In genomic region chr11:115098037-115098436, GRCh38 we compare ENCODE assay signal across 26 cellular contexts.
DNase-seq lines count a peak whose midpoint lies in the region; ATAC-seq, FAIRE-seq and TF ChIP-seq lines count a peak whose summit lies in the region.
"Had no signal": no experiment of that assay in that cellular context is flagged by ENCODE, and none has a peak within 500 bp of the region (broad histone marks: within the 10 kb centered on the region; RNA-seq: fewer than 3 reads in every experiment).

No MANE protein-coding gene starts in this region.

- H3K9me3 ChIP-seq in astrocyte (ENCODE audit: insufficient read depth, low read depth, low read length) = no peaks in the 10 kb centered on the region
- no peaks in the 10 kb centered on the region for H3K9me3 ChIP-seq in skeletal muscle tissue (ENCODE audit: control insufficient read depth in 3 of 3, low read length in 3 of 3)
- H3K9me3 ChIP-seq: SK-N-SH had no signal

- H3K27ac Mint-ChIP-seq in astrocyte (ENCODE audit: unreplicated experiment) = no peak overlapping the region
- no peak overlapping the region for H3K27ac Mint-ChIP-seq in effector memory CD8-positive, alpha-beta T cell

- no peak overlapping the region for H3K4me2 ChIP-seq in astrocyte (ENCODE audit: low read length)
- H3K4me2 ChIP-seq: SK-N-SH had no signal

- H3K4me1 ChIP-seq in astrocyte (ENCODE audit: insufficient read depth, low read length) = no peaks in the 10 kb centered on the region
- H3K4me1 ChIP-seq in skeletal muscle tissue (ENCODE audit: control insufficient read depth in 3 of 3, insufficient read depth in 3 of 3, low read length in 3 of 3) = peaks cover 6 to 15% (median 12%) of the 10 kb centered on the region in 3 donors

- H4K20me1 ChIP-seq in astrocyte (ENCODE audit: insufficient read depth, low read length) = no peaks in the 10 kb centered on the region

- H3K36me3 ChIP-seq in astrocyte (ENCODE audit: insufficient read depth, low read length) = no peaks in the 10 kb centered on the region
- H3K36me3 ChIP-seq in skeletal muscle tissue (ENCODE audit: control insufficient read depth in 3 of 3, insufficient read depth in 3 of 3, low read length in 3 of 3) = no peaks in the 10 kb centered on the region

- no peak for FAIRE-seq in astrocyte (lab: Jason Lieb, UNC)
- FAIRE-seq: GM12892, GM19239, HepG2, K562 had no signal

- H3K79me2 ChIP-seq in astrocyte (ENCODE audit: insufficient read depth, low read length) = no peaks in the 10 kb centered on the region

- no peak overlapping the region for H2AFZ ChIP-seq in astrocyte (ENCODE audit: low read depth, low read length)

- ATAC-seq in effector memory CD8-positive, alpha-beta T cell (replicated peaks) = no peak
- ATAC-seq: HepG2, K562, PC-3 had no signal

- no peaks in the 10 kb centered on the region for H3K27me3 ChIP-seq in astrocyte (ENCODE audit: insufficient read depth, low read length)
- H3K27me3 ChIP-seq in skeletal muscle tissue (ENCODE audit: control insufficient read depth in 3 of 3, insufficient read depth in 3 of 3, low read length in 3 of 3) = no peaks in the 10 kb centered on the region

- DNase-seq in NCI-H748 (lab: John Stamatoyannopoulos, UW; ENCODE audit: unreplicated experiment) (peak; percentile 11), NCI-H748 treated with DMSO at 0.1 percent for 48 hours (lab: John Stamatoyannopoulos, UW) (no peak), astrocyte (ENCODE audit: low read depth) (peak; percentile 15), iris pigment epithelial cell (ENCODE audit: low read depth) (peak; percentile 45), SW480 (ENCODE audit: low spot score) (no peak)
- no peak for DNase-seq in effector memory CD8-positive, alpha-beta T cell
- no peak for DNase-seq in activated CD4-positive, CD25-positive, alpha-beta regulatory T cell (lab: John Stamatoyannopoulos, UW)
- DNase-seq: DMS153; DND-41; MV-4-11; NCI-H1105; NCI-H1436 treated with DMSO at 0.1 percent for 48 hours; NCI-H187 treated with DMSO at 0.1 percent for 48 hours; NCI-H2107; NCI-H226; NCI-H510A; NCI-H69; NK-92 treated with Interleukin-12 subunit alpha and Interleukin-12 subunit beta, amount 100 ng/mL, for 24 hours; PC-3; SK-N-SH had no signal

- no peak overlapping the region for H3K4me3 ChIP-seq in astrocyte (ENCODE audit: insufficient read depth, low read depth, low read length)
- no peak overlapping the region for H3K4me3 ChIP-seq in skeletal muscle tissue (ENCODE audit: low read length in 3 of 3)
- H3K4me3 ChIP-seq: K562 had no signal

- H3K9me3 Mint-ChIP-seq in astrocyte (ENCODE audit: unreplicated experiment) = no peaks in the 10 kb centered on the region
- H3K9me3 Mint-ChIP-seq in effector memory CD8-positive, alpha-beta T cell = no peaks in the 10 kb centered on the region

- H3K9ac ChIP-seq in astrocyte (ENCODE audit: low read length) = no peak overlapping the region
- peak overlapping the region in 1 of 3 donors; percentile 47 for H3K9ac ChIP-seq in skeletal muscle tissue (ENCODE audit: low read depth in 1 of 3, low read length in 3 of 3)
- H3K9ac ChIP-seq: SK-N-SH had no signal

- no peaks in the 10 kb centered on the region for H3K4me1 Mint-ChIP-seq in astrocyte (ENCODE audit: low read depth, unreplicated experiment)
- no peaks in the 10 kb centered on the region for H3K4me1 Mint-ChIP-seq in effector memory CD8-positive, alpha-beta T cell (ENCODE audit: low read depth in 2 of 2)

- H3K27me3 Mint-ChIP-seq in astrocyte (ENCODE audit: low read depth, unreplicated experiment) = peaks cover 3% of the 10 kb centered on the region
- H3K27me3 Mint-ChIP-seq in effector memory CD8-positive, alpha-beta T cell = peaks cover 0 to 18% of the 10 kb centered on the region in 2 donors

- no peaks in the 10 kb centered on the region for H3K36me3 Mint-ChIP-seq in astrocyte (ENCODE audit: low read depth, unreplicated experiment)
- no peaks in the 10 kb centered on the region for H3K36me3 Mint-ChIP-seq in effector memory CD8-positive, alpha-beta T cell (ENCODE audit: insufficient read depth)

- H3K4me3 Mint-ChIP-seq in astrocyte (ENCODE audit: unreplicated experiment) = no peak overlapping the region
- no peak overlapping the region for H3K4me3 Mint-ChIP-seq in effector memory CD8-positive, alpha-beta T cell

- no peak for TF ChIP-seq CTCF in astrocyte (IDR thresholded peaks at IDR 0.05; ENCODE audit: insufficient read depth, low read depth, low read length)

- H3K27ac ChIP-seq in astrocyte (ENCODE audit: low read depth, low read length) (no peak overlapping the region), skeletal muscle tissue (ENCODE audit: low read depth, low read length) (peak overlapping the region; percentile 21)
- H3K27ac ChIP-seq: 22Rv1 had no signal

Comparison
In these comparisons a context has a peak if more than half of its experiments do, and no peak if none do; other contexts are left out.
1. DNase-seq: peak in NCI-H748 (single experiment), astrocyte (single experiment) and iris pigment epithelial cell (single experiment); none in NCI-H748 treated with DMSO at 0.1 percent for 48 hours (single experiment), effector memory CD8-positive, alpha-beta T cell (0 of 3), activated CD4-positive, CD25-positive, alpha-beta regulatory T cell (0 of 4) and SW480 (single experiment).